Comparison of ENCODE assay signal across 7 cellular contexts in genomic region chr11:42951266-42951665, GRCh38.
"Had no signal": no experiment of that assay in that cellular context is flagged by ENCODE, and none has a peak within 500 bp of the region (broad histone marks: within the 10 kb centered on the region; RNA-seq: fewer than 3 reads in every experiment).

No MANE protein-coding gene starts in this region.

- H3K4me1 ChIP-seq: esophagus muscularis mucosa, psoas muscle, right lobe of liver had no signal

- DNase-seq: activated CD4-positive, alpha-beta T cell treated with anti-CD3 and anti-CD28 coated beads, Interleukin-2, amount 50 U/mL, for 4 hours; activated CD4-positive, CD25-positive, alpha-beta regulatory T cell treated with anti-CD3 and anti-CD28 coated beads, Interleukin-2, amount 50 U/mL, for 72 hours; activated naive CD4-positive, alpha-beta T cell treated with anti-CD3 and anti-CD28 coated beads, Interleukin-2, amount 10 ng/mL, durations not matched to agents 7 days and 5 days; kidney glomerular epithelial cell; psoas muscle had no signal

- H3K9me3 ChIP-seq: esophagus muscularis mucosa, psoas muscle, right lobe of liver had no signal

- H3K4me3 ChIP-seq: esophagus muscularis mucosa, psoas muscle, right lobe of liver had no signal

- H3K27ac ChIP-seq: esophagus muscularis mucosa, psoas muscle, right lobe of liver had no signal

- H3K36me3 ChIP-seq: esophagus muscularis mucosa, right lobe of liver had no signal

- H3K27me3 ChIP-seq: esophagus muscularis mucosa, right lobe of liver had no signal
